In the genomic region with DNA sequence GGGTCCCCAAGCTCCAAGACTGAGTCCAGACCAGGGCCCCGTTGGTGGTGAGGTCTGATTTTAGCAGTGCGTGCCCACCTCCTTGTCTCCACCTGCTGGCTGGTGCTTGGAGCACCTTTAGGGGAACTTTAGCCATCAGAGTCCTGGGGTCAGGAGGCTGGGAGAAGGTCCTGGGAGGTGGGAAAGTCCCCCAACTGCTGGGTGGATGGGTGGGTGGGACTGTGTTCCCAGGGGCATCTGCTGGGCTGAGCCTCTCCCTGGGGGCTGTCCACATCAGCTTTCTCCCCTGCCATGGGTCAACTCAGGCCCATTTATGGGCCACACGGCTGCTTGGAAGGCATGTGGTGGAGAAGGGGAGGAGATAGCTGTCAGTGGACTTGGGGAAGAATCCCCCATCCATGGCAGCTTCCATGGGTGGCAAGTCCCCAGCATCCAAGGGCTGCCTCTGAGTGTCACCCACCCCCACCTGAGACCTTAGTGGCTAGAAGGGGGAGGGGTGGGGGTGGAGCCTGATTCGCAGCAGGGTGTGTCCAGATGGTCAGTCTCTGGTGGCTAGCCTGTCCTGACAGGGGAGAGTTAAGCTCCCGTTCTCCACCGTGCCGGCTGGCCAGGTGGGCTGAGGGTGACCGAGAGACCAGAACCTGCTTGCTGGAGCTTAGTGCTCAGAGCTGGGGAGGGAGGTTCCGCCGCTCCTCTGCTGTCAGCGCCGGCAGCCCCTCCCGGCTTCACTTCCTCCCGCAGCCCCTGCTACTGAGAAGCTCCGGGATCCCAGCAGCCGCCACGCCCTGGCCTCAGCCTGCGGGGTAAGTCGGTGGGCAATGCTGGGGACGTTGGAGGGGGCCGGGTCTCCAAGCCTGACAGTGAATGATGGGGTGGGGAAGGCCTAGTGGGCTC, we compare ENCODE assay signal across 9 cellular contexts.
DNase-seq lines count a peak whose midpoint lies in the region; ATAC-seq and TF ChIP-seq lines count a peak whose summit lies in the region.
"Had no signal": no experiment of that assay in that cellular context is flagged by ENCODE, and none has a peak within 500 bp of the region (broad histone marks: within the 10 kb centered on the region; RNA-seq: fewer than 3 reads in every experiment).

TRPV2 (plus strand) TSS at position 541 of the 894 bp plus-strand sequence. CDS start 2,098 bp downstream, outside the sequence.

- no peaks in the 10 kb centered on the region for H3K9me3 ChIP-seq in OCI-LY3 (ENCODE audit: insufficient read depth, low read length)
- H3K9me3 ChIP-seq: SJSA1 had no signal

- H4K20me1 ChIP-seq in OCI-LY3 (ENCODE audit: insufficient read depth, low read length), result no peaks in the 10 kb centered on the region

- peaks cover 47% of the 10 kb centered on the region for H3K4me1 Mint-ChIP-seq in activated naive CD8-positive, alpha-beta T cell treated with anti-CD3 and anti-CD28 coated beads, Interleukin-2, amount 50 U/mL, for 24 hours

- peak within 1 kb of the TSS; percentile 89 for H3K4me3 ChIP-seq in OCI-LY3 (ENCODE audit: low read length)
- H3K4me3 ChIP-seq: SJSA1 had no signal

- peak; percentile 63 for TF ChIP-seq CTCF in OCI-LY3 (IDR thresholded peaks at IDR 0.05; ENCODE audit: low read depth, low read length)

- H3K27me3 Mint-ChIP-seq in activated naive CD8-positive, alpha-beta T cell treated with anti-CD3 and anti-CD28 coated beads, Interleukin-2, amount 50 U/mL, for 24 hours, result no peaks in the 10 kb centered on the region

- H3K27ac Mint-ChIP-seq in activated naive CD8-positive, alpha-beta T cell treated with anti-CD3 and anti-CD28 coated beads, Interleukin-2, amount 50 U/mL, for 24 hours, result peak within 1 kb of the TSS; percentile 99

- no peaks in the 10 kb centered on the region for H3K27me3 ChIP-seq in OCI-LY3 (ENCODE audit: low read depth, low read length)
- H3K27me3 ChIP-seq: SJSA1 had no signal

- H3K9ac ChIP-seq in OCI-LY3 (ENCODE audit: low read length), result peak within 1 kb of the TSS; percentile 85

- H3K27ac ChIP-seq in OCI-LY3 (ENCODE audit: low read length), result peak within 1 kb of the TSS; percentile 94
- H3K27ac ChIP-seq: SJSA1 had no signal

- H3K4me1 ChIP-seq in OCI-LY3 (ENCODE audit: low read length), result peaks cover 39% of the 10 kb centered on the region

- H3K79me2 ChIP-seq in OCI-LY3 (ENCODE audit: low read length), result peaks cover 19% of the 10 kb centered on the region

- peak within 1 kb of the TSS; percentile 95 for H3K4me2 ChIP-seq in OCI-LY3 (ENCODE audit: low read length)

- peak within 1 kb of the TSS; percentile 99 for H3K4me3 Mint-ChIP-seq in activated naive CD8-positive, alpha-beta T cell treated with anti-CD3 and anti-CD28 coated beads, Interleukin-2, amount 50 U/mL, for 24 hours

- ATAC-seq in GM21825 (IDR thresholded peaks at IDR 0.05; ENCODE audit: unreplicated experiment), result peak; percentile 31
- ATAC-seq in activated naive CD8-positive, alpha-beta T cell treated with anti-CD3 and anti-CD28 coated beads, Interleukin-2, amount 50 U/mL, for 24 hours, result no peak

- DNase-seq in COLO829 (ENCODE audit: low spot score), result peak; percentile 28
- DNase-seq in activated naive CD8-positive, alpha-beta T cell treated with anti-CD3 and anti-CD28 coated beads, Interleukin-2, amount 50 U/mL, for 24 hours, result peak; percentile 67
- peak; percentile 77 for DNase-seq in islet precursor cell
- DNase-seq in stimulated activated CD4-positive, alpha-beta T cell treated with anti-CD3 and anti-CD28 coated beads, Interleukin-4, amount 100 ng/mL, for 1 hour, result peak; percentile 47
- DNase-seq in NCI-H1930 (lab: John Stamatoyannopoulos, UW), result no peak
- DNase-seq in middle frontal gyrus (ENCODE audit: extremely low spot score, low spot score), result no peak

- peaks cover 24% of the 10 kb centered on the region for H3K36me3 Mint-ChIP-seq in activated naive CD8-positive, alpha-beta T cell treated with anti-CD3 and anti-CD28 coated beads, Interleukin-2, amount 50 U/mL, for 24 hours (ENCODE audit: low read depth)

- no peak within 1 kb of the TSS for H2AFZ ChIP-seq in OCI-LY3 (ENCODE audit: low read depth, low read length)

- H3K9me3 Mint-ChIP-seq in activated naive CD8-positive, alpha-beta T cell treated with anti-CD3 and anti-CD28 coated beads, Interleukin-2, amount 50 U/mL, for 24 hours, result no peaks in the 10 kb centered on the region

- no peaks in the 10 kb centered on the region for H3K36me3 ChIP-seq in OCI-LY3 (replicated peaks; ENCODE audit: low read depth, low read length)
- H3K36me3 ChIP-seq: SJSA1 had no signal

Comparison
In these comparisons a context has a peak if more than half of its experiments do, and no peak if none do; other contexts are left out.
1. DNase-seq: peak in COLO829 (single experiment), activated naive CD8-positive, alpha-beta T cell treated with anti-CD3 and anti-CD28 coated beads, Interleukin-2, amount 50 U/mL, for 24 hours (single experiment), islet precursor cell (single experiment) and stimulated activated CD4-positive, alpha-beta T cell treated with anti-CD3 and anti-CD28 coated beads, Interleukin-4, amount 100 ng/mL, for 1 hour (single experiment); none in NCI-H1930 (0 of 2) and middle frontal gyrus (single experiment).